ENCODE assay signal across 11 cellular contexts in the genomic region with DNA sequence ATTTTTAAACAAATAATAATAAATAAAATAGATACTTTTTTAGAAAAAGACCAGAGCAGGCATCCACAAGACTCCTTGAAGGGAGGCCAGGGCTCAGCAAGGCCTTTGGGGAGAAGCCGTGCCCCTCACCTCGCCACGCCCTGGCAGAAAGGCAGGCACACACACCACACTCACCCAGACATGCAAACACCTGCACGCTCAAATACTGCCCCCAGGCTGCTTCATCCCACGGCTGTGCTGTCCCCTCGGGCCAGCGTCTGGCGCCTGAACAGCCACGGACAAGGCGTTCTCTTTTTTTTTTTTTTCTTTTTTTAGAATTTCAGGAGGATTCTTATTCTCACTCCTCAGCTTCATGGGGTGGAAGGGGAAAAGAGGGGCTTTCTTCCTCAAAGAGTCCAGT. TPM values are rescaled to one million over a fixed set of nuclear protein-coding genes. Genes with fewer than 3 reads are reported as not detected.
A peak's percentile ranks its signal among the peaks of the same experiment; 100 is the strongest.
DNase-seq lines count a peak whose midpoint lies in the region; ATAC-seq and TF ChIP-seq lines count a peak whose summit lies in the region.
"Had no signal": no experiment of that assay in that cellular context is flagged by ENCODE, and none has a peak within 500 bp of the region (broad histone marks: within the 10 kb centered on the region; RNA-seq: fewer than 3 reads in every experiment).

No MANE protein-coding gene starts in this region.

- peak overlapping the region; percentile 60 for H3K4me3 Mint-ChIP-seq in CD4-positive, alpha-beta T cell
- H3K4me3 Mint-ChIP-seq in effector memory CD8-positive, alpha-beta T cell, result peak overlapping the region in 1 of 2 donors; percentile 88

- POLR2A ChIA-PET in CD4-positive, alpha-beta T cell (lab: Charles Lee), result no interaction called here

- H3K4me1 Mint-ChIP-seq in CD4-positive, alpha-beta T cell (ENCODE audit: low read depth), result peaks cover 9% of the 10 kb centered on the region
- peaks cover 3 to 4% of the 10 kb centered on the region in 2 donors for H3K4me1 Mint-ChIP-seq in effector memory CD8-positive, alpha-beta T cell (ENCODE audit: low read depth in 2 of 2)

- no peaks in the 10 kb centered on the region for H3K36me3 ChIP-seq in Loucy (ENCODE audit: insufficient read depth, low read length)
- H3K36me3 ChIP-seq in psoas muscle (ENCODE audit: insufficient read depth in 1 of 2, low read depth in 1 of 2), result peaks cover 0 to 1% of the 10 kb centered on the region in 2 donors

- peaks cover 3% of the 10 kb centered on the region for H3K27me3 ChIP-seq in CD4-positive, alpha-beta T cell (ENCODE audit: control insufficient read depth, insufficient read depth, low read length)
- no peaks in the 10 kb centered on the region for H3K27me3 ChIP-seq in Loucy (ENCODE audit: insufficient read depth, low read length, poor library complexity, severe bottlenecking)
- H3K27me3 ChIP-seq in psoas muscle (ENCODE audit: insufficient read depth in 3 of 3, low read length in 2 of 3), result no peaks in the 10 kb centered on the region

- H3K27me3 Mint-ChIP-seq in CD4-positive, alpha-beta T cell, result no peaks in the 10 kb centered on the region
- no peaks in the 10 kb centered on the region for H3K27me3 Mint-ChIP-seq in effector memory CD8-positive, alpha-beta T cell

- H3K79me2 ChIP-seq in Loucy (ENCODE audit: insufficient read depth, low read length), result 0 out of 2 replicates have a peak, but pooled peaks cover 4% of the 10 kb centered on the region

- peak overlapping the region; percentile 97 for H3K4me2 ChIP-seq in Loucy (ENCODE audit: low read depth, low read length, poor library complexity, severe bottlenecking)

- DNase-seq in CD4-positive, alpha-beta T cell, result no peak
- no peak for DNase-seq in coronary artery (ENCODE audit: low spot score)
- DNase-seq in psoas muscle, result no peak
- DNase-seq in NCI-H2081 (lab: John Stamatoyannopoulos, UW), result no peak
- no peak for DNase-seq in effector memory CD8-positive, alpha-beta T cell
- DNase-seq in activated naive CD4-positive, alpha-beta T cell treated with anti-CD3 and anti-CD28 coated beads, Interleukin-2, amount 50 U/mL, for 72 hours (ENCODE audit: low spot score in 2 of 2), result no peak
- DNase-seq: central memory CD4-positive, alpha-beta T cell; NCI-H2081 treated with DMSO at 0.1 percent for 48 hours; stimulated activated CD4-positive, alpha-beta T cell treated with anti-CD3 and anti-CD28 coated beads, Interleukin-2, amount 100 ng/mL, for 48 hours had no signal

- no peak overlapping the region for H2AFZ ChIP-seq in Loucy (ENCODE audit: low read length)

- 70 to 84% (median 77%) methylated on average over 10 of the region's 10 CpGs for WGBS in psoas muscle, 3 donors

- no peaks in the 10 kb centered on the region for H3K36me3 Mint-ChIP-seq in CD4-positive, alpha-beta T cell (ENCODE audit: low read depth)
- peaks cover 4% of the 10 kb centered on the region for H3K36me3 Mint-ChIP-seq in effector memory CD8-positive, alpha-beta T cell (ENCODE audit: insufficient read depth)
- no peaks in the 10 kb centered on the region for H3K36me3 Mint-ChIP-seq in activated naive CD4-positive, alpha-beta T cell treated with anti-CD3 and anti-CD28 coated beads, Interleukin-2, amount 50 U/mL, for 72 hours

- peaks cover 3% of the 10 kb centered on the region; the same call in 1 of the 2 replicates for H3F3A ChIP-seq in Loucy (ENCODE audit: low read depth)

- H3K9me2 ChIP-seq in Loucy (replicated peaks; ENCODE audit: low read depth, low read length), result no peaks in the 10 kb centered on the region

- H3K4me3 ChIP-seq in Loucy (ENCODE audit: low read length, poor library complexity, severe bottlenecking), result peak overlapping the region; percentile 80
- H3K4me3 ChIP-seq in coronary artery, result peak overlapping the region; percentile 99
- peak overlapping the region; percentile 91 for H3K4me3 ChIP-seq in psoas muscle

- CTCF ChIA-PET in CD4-positive, alpha-beta T cell (lab: Charles Lee), result interaction anchor here (1.9 kb wide), 1 partner anchor 9 kb away, joined by 7 read pairs; no protein-coding TSS in a partner anchor

- peaks cover 5% of the 10 kb centered on the region for H4K20me1 ChIP-seq in Loucy (ENCODE audit: insufficient read depth, low read length, poor library complexity, severe bottlenecking)

- H3K9ac ChIP-seq in Loucy (ENCODE audit: low read depth, low read length, poor library complexity, severe bottlenecking), result peak overlapping the region; percentile 64

- H3K9me3 ChIP-seq in CD4-positive, alpha-beta T cell (ENCODE audit: control insufficient read depth, low read length), result no peaks in the 10 kb centered on the region
- H3K9me3 ChIP-seq in Loucy (ENCODE audit: insufficient read depth, low read depth, low read length) (no peaks in the 10 kb centered on the region), psoas muscle (no peaks in the 10 kb centered on the region)

- intact Hi-C loops in CD4-positive, alpha-beta T cell (cut with DNase I, micrococcal nuclease), result no loop called here
- intact Hi-C loops in psoas muscle (cut with DNase I), result loop anchor here (5.0 kb wide), 4 partner anchors 72 to 98 kb away; a partner anchor contains a TSS

- peaks cover 24% of the 10 kb centered on the region for H3K4me1 ChIP-seq in Loucy (ENCODE audit: insufficient read depth, low read length, poor library complexity, severe bottlenecking)
- peaks cover 23% of the 10 kb centered on the region for H3K4me1 ChIP-seq in psoas muscle

- TF ChIP-seq CTCF in CD4-positive, alpha-beta T cell (IDR thresholded peaks at IDR 0.05), result no peak
- TF ChIP-seq CTCF in Loucy (conservative IDR thresholded peaks at IDR 0.05; ENCODE audit: low read length) (no peak), coronary artery (IDR thresholded peaks at IDR 0.05) (no peak), psoas muscle (IDR thresholded peaks at IDR 0.05) (no peak)

- H3K9me3 Mint-ChIP-seq in CD4-positive, alpha-beta T cell, result no peaks in the 10 kb centered on the region
- H3K9me3 Mint-ChIP-seq in effector memory CD8-positive, alpha-beta T cell, result no peaks in the 10 kb centered on the region
- no peaks in the 10 kb centered on the region for H3K9me3 Mint-ChIP-seq in activated naive CD4-positive, alpha-beta T cell treated with anti-CD3 and anti-CD28 coated beads, Interleukin-2, amount 50 U/mL, for 72 hours

- no peak overlapping the region for H3K27ac Mint-ChIP-seq in CD4-positive, alpha-beta T cell
- H3K27ac Mint-ChIP-seq in effector memory CD8-positive, alpha-beta T cell, result no peak overlapping the region
- H3K27ac Mint-ChIP-seq in activated naive CD4-positive, alpha-beta T cell treated with anti-CD3 and anti-CD28 coated beads, Interleukin-2, amount 50 U/mL, for 72 hours, result no peak overlapping the region

- H3K27ac ChIP-seq in CD4-positive, alpha-beta T cell (ENCODE audit: low read depth, low read length), result no peak overlapping the region
- H3K27ac ChIP-seq in coronary artery, result peak overlapping the region; percentile 97 to 100
- H3K27ac ChIP-seq in psoas muscle, result peak overlapping the region; percentile 87

- ATAC-seq in CD4-positive, alpha-beta T cell (ENCODE audit: poor library complexity), result no peak
- ATAC-seq in psoas muscle (no peak), HG03095 (IDR thresholded peaks at IDR 0.05; ENCODE audit: unreplicated experiment) (no peak)
- no peak for ATAC-seq in effector memory CD8-positive, alpha-beta T cell (replicated peaks)
- no peak for ATAC-seq in activated naive CD4-positive, alpha-beta T cell treated with anti-CD3 and anti-CD28 coated beads, Interleukin-2, amount 50 U/mL, for 72 hours

RNA-seq across cellular contexts. Expression of a gene that starts 1.5 kb away (rescaled TPM):
- total RNA-seq in CD4-positive, alpha-beta T cell, result 1 to 10 TPM; 6.9 TPM
- total RNA-seq in psoas muscle, result 100 to 1,000 TPM in 1 of 4 donors, 10 to 100 TPM in 3; 49.3 to 247 (median 57.9) TPM
- 100 to 1,000 TPM in 1 of 3 donors, 10 to 100 TPM in 2; 26.5 to 392 (median 50.9) TPM for polyA plus RNA-seq in psoas muscle
- total RNA-seq in activated naive CD4-positive, alpha-beta T cell treated with anti-CD3 and anti-CD28 coated beads, Interleukin-2, amount 50 U/mL, for 72 hours, result 10 to 100 TPM in 1 of 2 donors, 1 to 10 TPM in 1; 8.8 to 11.4 TPM

RNA-seq across cellular contexts. Expression of a gene that starts 27.5 kb away (rescaled TPM):
- not detected for total RNA-seq in CD4-positive, alpha-beta T cell
- total RNA-seq in psoas muscle, result 1 to 10 TPM; 4.9 to 5.9 (median 4.9) TPM
- polyA plus RNA-seq in psoas muscle, result 1 to 10 TPM; 1.7 to 5.1 (median 3.5) TPM
- total RNA-seq in activated naive CD4-positive, alpha-beta T cell treated with anti-CD3 and anti-CD28 coated beads, Interleukin-2, amount 50 U/mL, for 72 hours, result under 1 TPM in 1 of 2 donors, not detected in 1; 0.33 TPM

Comparison
In these comparisons a context has a peak if more than half of its experiments do, and no peak if none do; other contexts are left out.
1. RNA of a gene that starts 1.5 kb away (total RNA-seq): 49.3 to 247 TPM in psoas muscle; 8.8 to 11.4 TPM in activated naive CD4-positive, alpha-beta T cell treated with anti-CD3 and anti-CD28 coated beads, Interleukin-2, amount 50 U/mL, for 72 hours and 6.9 TPM in CD4-positive, alpha-beta T cell; every median in the first group is over 4 times any median in the second.
2. RNA of a gene that starts 27.5 kb away (total RNA-seq): 4.9 to 5.9 TPM in psoas muscle; 0.33 TPM in activated naive CD4-positive, alpha-beta T cell treated with anti-CD3 and anti-CD28 coated beads, Interleukin-2, amount 50 U/mL, for 72 hours and not detected in CD4-positive, alpha-beta T cell; every median in the first group is over 4 times any median in the second.
3. intact Hi-C loops: an anchor here in psoas muscle (5.0 kb wide); none called in CD4-positive, alpha-beta T cell.
4. Peak in every context shown above with its lines, with median percentiles within 50 percentile points of each other: H3K4me3 ChIP-seq.